ENCODE assay signal across 1 cellular context in genomic region chr17:76353004-76353598, GRCh38.
TF ChIP-seq lines count a peak whose summit lies in the region.

No MANE protein-coding gene starts in this region.

TF ChIP-seq in GM12878, 131 proteins besides CTCF, POLR2A, EP300 and RAD21 (continued from another document):
- TF ChIP-seq PRDM15 (CRISPR knock-in tag; IDR thresholded peaks at IDR 0.05) (no peak), MLLT1 (IDR thresholded peaks at IDR 0.05) (no peak)
